Comparison of ENCODE assay signal across 13 cellular contexts in genomic region chr11:2827256-2827655, GRCh38. TPM values are rescaled to one million over a fixed set of nuclear protein-coding genes. Genes with fewer than 3 reads are reported as not detected.
DNase-seq lines count a peak whose midpoint lies in the region; ATAC-seq and TF ChIP-seq lines count a peak whose summit lies in the region.
"Had no signal": no experiment of that assay in that cellular context is flagged by ENCODE, and none has a peak within 500 bp of the region (broad histone marks: within the 10 kb centered on the region; RNA-seq: fewer than 3 reads in every experiment).

No MANE protein-coding gene starts in this region.

- H3K36me3 ChIP-seq in right atrium auricular region (no peaks in the 10 kb centered on the region), psoas muscle (ENCODE audit: insufficient read depth in 1 of 2, low read depth in 1 of 2) (no peaks in the 10 kb centered on the region), HAP-1 (replicated peaks) (no peaks in the 10 kb centered on the region)

- 75 to 85% (median 79%) methylated on average over 12 of the region's 12 CpGs for WGBS in psoas muscle, 3 donors

- CTCF ChIA-PET in AG04450 (lab: Charles Lee), result interaction anchor here (0.6 kb wide), 1 partner anchor 295 kb away, joined by 3 read pairs; no protein-coding TSS in a partner anchor
- CTCF ChIA-PET in RWPE1 (lab: Yijun Ruan, JAX), result no interaction called here

- intact Hi-C loops in psoas muscle (cut with DNase I), result no loop called here

- H3K27ac ChIP-seq in AG04450 (ENCODE audit: low read depth, low read length) (peak overlapping the region; percentile 99), RWPE1 (peak overlapping the region; percentile 100), right atrium auricular region (peak overlapping the region; percentile 82 to 85), psoas muscle (peak overlapping the region; percentile 71)

- peaks cover 0 to 45% of the 10 kb centered on the region in 2 donors for H3K4me1 ChIP-seq in right atrium auricular region
- peaks cover 21% of the 10 kb centered on the region for H3K4me1 ChIP-seq in psoas muscle
- no peaks in the 10 kb centered on the region for H3K4me1 ChIP-seq in HAP-1

- ATAC-seq in psoas muscle (no peak), HG02884 (IDR thresholded peaks at IDR 0.05; ENCODE audit: unreplicated experiment) (no peak)

- H3K9me3 ChIP-seq in AG04450 (ENCODE audit: control insufficient read depth, insufficient read depth, low read length), result peaks cover 29% of the 10 kb centered on the region
- H3K9me3 ChIP-seq in right atrium auricular region, result peaks cover 0 to 9% of the 10 kb centered on the region in 2 donors
- no peaks in the 10 kb centered on the region for H3K9me3 ChIP-seq in psoas muscle
- H3K9me3 ChIP-seq in HAP-1, result peaks cover 13% of the 10 kb centered on the region; the same call in 1 of the 2 replicates

- H3K27me3 ChIP-seq in AG04450 (ENCODE audit: control insufficient read depth, insufficient read depth, low read length) (no peaks in the 10 kb centered on the region), right atrium auricular region (no peaks in the 10 kb centered on the region), psoas muscle (ENCODE audit: insufficient read depth in 3 of 3, low read length in 2 of 3) (peaks cover 0 to 20% (median 0%) of the 10 kb centered on the region in 3 donors), HAP-1 (ENCODE audit: low read depth) (no peaks in the 10 kb centered on the region)

- H3K4me3 ChIP-seq in AG04450 (ENCODE audit: low read depth, low read length), result no peak overlapping the region
- H3K4me3 ChIP-seq in right atrium auricular region, result no peak overlapping the region
- H3K4me3 ChIP-seq in psoas muscle, result no peak overlapping the region
- no peak overlapping the region for H3K4me3 ChIP-seq in HAP-1

- in situ Hi-C loops in HAP-1 (cut with MboI; ENCODE audit: low sequenced_read_pairs), result no loop called here

- TF ChIP-seq CTCF in AG04450 (IDR thresholded peaks at IDR 0.05; ENCODE audit: low read depth, low read length) (no peak), RWPE1 (conservative IDR thresholded peaks at IDR 0.05; ENCODE audit: low read depth) (no peak), right atrium auricular region (IDR thresholded peaks at IDR 0.05) (no peak), psoas muscle (IDR thresholded peaks at IDR 0.05) (no peak)

- DNase-seq in AG04450 (ENCODE audit: low read depth, low spot score) (no peak), RWPE1 (ENCODE audit: low spot score) (no peak), right atrium auricular region (ENCODE audit: low spot score) (no peak), psoas muscle (peak; percentile 19 to 51), globus pallidus (ENCODE audit: low spot score) (no peak), HAP-1 (ENCODE audit: low spot score in 2 of 2) (no peak), NCI-H2227 (lab: John Stamatoyannopoulos, UW; ENCODE audit: unreplicated experiment) (no peak)
- DNase-seq: activated CD8-positive, alpha-beta memory T cell treated with anti-CD3 and anti-CD28 coated beads for 24 hours; effector memory CD4-positive, alpha-beta T cell; NCI-H1092 treated with DMSO at 0.1 percent for 48 hours; NCI-H2227 treated with DMSO at 0.1 percent for 48 hours; stimulated activated CD4-positive, alpha-beta T cell treated with anti-CD3 and anti-CD28 coated beads, Interleukin-2, amount 100 ng/mL, for 24 hours had no signal

- POLR2A ChIA-PET in AG04450 (lab: Yijun Ruan, JAX), result interaction anchor here (1.2 to 2.2 kb wide), 2 partner anchors 9 to 128 kb away, joined by 5 to 10 read pairs; partner anchors contain the start of gene KCNQ1OT1
- POLR2A ChIA-PET in RWPE1 (lab: Yijun Ruan, JAX; ENCODE audit: low non-redundant PET), result no interaction called here

RNA-seq across cellular contexts. Expression of gene CDKN1C, which starts 58.3 kb away (rescaled TPM):
- 6.3 and 8.1 TPM in 2 replicates for polyA plus RNA-seq in AG04450 (2011; rRNA removed)
- 1.8 and 4.0 TPM in 2 replicates for polyA minus RNA-seq in AG04450 (2011; rRNA and poly(A)+ RNA removed)
- total RNA-seq in right atrium auricular region, result 10 to 100 TPM; 17.2 to 28.7 TPM
- total RNA-seq in psoas muscle, result 10 to 100 TPM; 14.3 to 37.7 (median 27.9) TPM
- 10 to 100 TPM; 24.5 to 49.4 (median 30.7) TPM for polyA plus RNA-seq in psoas muscle

Comparison
In these comparisons a context has a peak if more than half of its experiments do, and no peak if none do; other contexts are left out.
1. DNase-seq: peak in psoas muscle (2 of 2); none in AG04450 (single experiment), RWPE1 (single experiment), right atrium auricular region (single experiment), globus pallidus (single experiment), HAP-1 (0 of 2) and NCI-H2227 (single experiment).
2. Peak in every context shown above with its lines, with median percentiles within 50 percentile points of each other: H3K27ac ChIP-seq.